In genomic region chr19:51354742-51355148, GRCh38 we compare ENCODE assay signal across 1 cellular context.
A peak's percentile ranks its signal among the peaks of the same experiment; 100 is the strongest.
TF ChIP-seq lines count a peak whose summit lies in the region.

No MANE protein-coding gene starts in this region.

TF ChIP-seq in GM12878, 131 proteins besides CTCF, POLR2A, EP300 and RAD21:
- TF ChIP-seq SMARCA5 (IDR thresholded peaks at IDR 0.05) (no peak), SRF (IDR thresholded peaks at IDR 0.05; ENCODE audit: low read depth in 2 of 2, low read length in 2 of 2) (no peak), PAX5 (IDR thresholded peaks at IDR 0.05; ENCODE audit: borderline replicate concordance, low read depth, low read length) (no peak), TARDBP (IDR thresholded peaks at IDR 0.05; ENCODE audit: borderline replicate concordance) (no peak), JUNB (IDR thresholded peaks at IDR 0.05) (no peak), RCOR1 (conservative IDR thresholded peaks at IDR 0.05; ENCODE audit: low read depth, low read length) (no peak), POLR2AphosphoS2 (IDR thresholded peaks at IDR 0.05; ENCODE audit: low read depth, low read length) (no peak), RBBP5 (conservative IDR thresholded peaks at IDR 0.05) (no peak), STAT3 (IDR thresholded peaks at IDR 0.05; ENCODE audit: low read depth, low read length) (no peak), NR2C1 (IDR thresholded peaks at IDR 0.05) (no peak), NR2F1 (conservative IDR thresholded peaks at IDR 0.05) (no peak), RB1 (IDR thresholded peaks at IDR 0.05; ENCODE audit: borderline replicate concordance) (no peak), SMC3 (IDR thresholded peaks at IDR 0.05; ENCODE audit: borderline replicate concordance, low read length) (no peak), SKIL (IDR thresholded peaks at IDR 0.05; ENCODE audit: low read depth, poor library complexity, severe bottlenecking) (no peak), PBX3 (IDR thresholded peaks at IDR 0.05; ENCODE audit: insufficient replicate concordance, low read depth, low read length) (peak; percentile 53)
- TF ChIP-seq, protein P1, sequence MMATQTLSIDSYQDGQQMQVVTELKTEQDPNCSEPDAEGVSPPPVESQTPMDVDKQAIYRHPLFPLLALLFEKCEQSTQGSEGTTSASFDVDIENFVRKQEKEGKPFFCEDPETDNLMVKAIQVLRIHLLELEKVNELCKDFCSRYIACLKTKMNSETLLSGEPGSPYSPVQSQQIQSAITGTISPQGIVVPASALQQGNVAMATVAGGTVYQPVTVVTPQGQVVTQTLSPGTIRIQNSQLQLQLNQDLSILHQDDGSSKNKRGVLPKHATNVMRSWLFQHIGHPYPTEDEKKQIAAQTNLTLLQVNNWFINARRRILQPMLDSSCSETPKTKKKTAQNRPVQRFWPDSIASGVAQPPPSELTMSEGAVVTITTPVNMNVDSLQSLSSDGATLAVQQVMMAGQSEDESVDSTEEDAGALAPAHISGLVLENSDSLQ (IDR thresholded peaks at IDR 0.05): peak; percentile 86
